9 cellular contexts compared by ENCODE assay signal in the genomic region with DNA sequence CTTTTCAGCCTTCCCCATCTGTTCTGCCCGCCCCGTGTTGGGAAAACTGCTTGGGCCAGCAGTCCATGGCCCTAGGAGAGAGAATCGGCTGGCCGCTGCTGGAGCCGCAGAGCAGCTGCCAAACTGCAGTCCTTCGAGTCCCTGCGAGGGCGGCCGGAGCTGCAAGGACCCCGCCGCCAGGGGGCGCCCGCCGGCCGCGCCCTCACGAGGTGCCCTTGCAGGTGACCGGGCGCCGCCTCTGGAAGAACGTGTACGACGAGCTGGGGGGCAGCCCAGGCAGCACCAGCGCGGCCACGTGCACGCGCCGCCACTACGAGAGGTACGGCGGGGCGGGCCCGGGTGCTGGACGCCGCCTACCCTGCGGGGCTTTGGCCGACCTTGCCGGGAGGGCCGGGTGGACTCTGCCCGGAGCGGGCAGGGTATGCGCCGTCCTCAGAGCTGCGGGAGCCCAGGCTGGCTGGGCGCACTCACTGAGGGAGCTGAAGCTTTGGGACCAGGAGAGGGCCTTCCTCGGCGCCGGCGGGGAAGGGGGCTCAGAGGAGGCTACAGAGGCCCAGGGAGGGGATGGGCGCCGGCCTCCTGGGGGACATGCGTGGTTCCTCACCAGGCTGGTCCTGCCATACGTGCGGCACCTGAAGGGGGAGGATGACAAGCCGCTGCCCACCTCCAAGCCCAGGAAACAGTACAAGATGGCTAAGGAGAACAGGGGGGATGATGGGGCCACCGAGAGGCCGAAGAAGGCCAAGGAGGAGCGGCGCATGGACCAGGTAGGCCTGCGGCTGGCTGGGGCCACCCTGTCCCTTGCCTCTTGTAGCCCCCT. TPM values are rescaled to one million over a fixed set of nuclear protein-coding genes. Genes with fewer than 3 reads are reported as not detected.
DNase-seq lines count a peak whose midpoint lies in the region; ATAC-seq and TF ChIP-seq lines count a peak whose summit lies in the region.
"Had no signal": no experiment of that assay in that cellular context is flagged by ENCODE, and none has a peak within 500 bp of the region (broad histone marks: within the 10 kb centered on the region; RNA-seq: fewer than 3 reads in every experiment).

No MANE protein-coding gene starts in this region.

- TF ChIP-seq CTCF in ascending aorta (IDR thresholded peaks at IDR 0.05) (peak in 2 of 3 experiments; percentile 27 to 46), upper lobe of right lung (IDR thresholded peaks at IDR 0.05) (peak; percentile 61)

- peaks cover 54 to 71% of the 10 kb centered on the region in 2 donors for H3K36me3 ChIP-seq in ascending aorta
- H3K36me3 ChIP-seq in upper lobe of right lung: peaks cover 50% of the 10 kb centered on the region

- H3K27me3 Mint-ChIP-seq in activated T-cell treated with anti-CD3 and anti-CD28 coated beads, Interleukin-2, amount 50 U/mL, for 24 hours: no peaks in the 10 kb centered on the region
- H3K27me3 Mint-ChIP-seq in activated T-cell treated with anti-CD3 and anti-CD28 coated beads, Interleukin-2, amount 50 U/mL, for 72 hours (ENCODE audit: low read depth): no peaks in the 10 kb centered on the region
- H3K27me3 Mint-ChIP-seq: stimulated activated memory B cell treated with anti-CD40 and anti-IgM and Interleukin-4, amounts not matched to agents 10 μg/mL and 1 μg/mL and 100 μg/mL, for 72 hours had no signal

- peaks cover 77% of the 10 kb centered on the region for H3K36me3 Mint-ChIP-seq in activated T-cell treated with anti-CD3 and anti-CD28 coated beads, Interleukin-2, amount 50 U/mL, for 24 hours (ENCODE audit: low read depth)
- H3K36me3 Mint-ChIP-seq in activated T-cell treated with anti-CD3 and anti-CD28 coated beads, Interleukin-2, amount 50 U/mL, for 72 hours (ENCODE audit: insufficient read depth in 2 of 2): peaks cover 13 to 29% of the 10 kb centered on the region in 2 donors

- DNase-seq in activated T-cell treated with anti-CD3 and anti-CD28 coated beads, Interleukin-2, amount 50 U/mL, for 24 hours: no peak
- no peak for DNase-seq in activated T-cell treated with anti-CD3 and anti-CD28 coated beads, Interleukin-2, amount 50 U/mL, for 72 hours
- DNase-seq in ascending aorta (ENCODE audit: low spot score in 2 of 2) (peak in 1 of 2 donors; percentile 67), iPS-NIHi7 (ENCODE audit: extremely low spot score) (peak; percentile 81), upper lobe of right lung (peak; percentile 84), cortex of kidney (lab: John Stamatoyannopoulos, UW) (no peak)

- intact Hi-C loops in ascending aorta (cut with DNase I): no loop called here
- intact Hi-C loops in upper lobe of right lung (cut with DNase I): no loop called here

- ATAC-seq in activated T-cell treated with anti-CD3 and anti-CD28 coated beads, Interleukin-2, amount 50 U/mL, for 72 hours (replicated peaks in 1 of 2): no peak
- ATAC-seq in upper lobe of right lung: peak; percentile 77
- ATAC-seq in HG03520 (IDR thresholded peaks at IDR 0.05; ENCODE audit: unreplicated experiment): no peak
- no peak for ATAC-seq in HG03378 (IDR thresholded peaks at IDR 0.05; ENCODE audit: unreplicated experiment)
- ATAC-seq: stimulated activated memory B cell treated with anti-CD40 and anti-IgM and Interleukin-4, amounts not matched to agents 10 μg/mL and 1 μg/mL and 100 μg/mL, for 72 hours had no signal

- H3K27ac ChIP-seq in ascending aorta: peak overlapping the region; percentile 50 to 59
- no peak overlapping the region for H3K27ac ChIP-seq in upper lobe of right lung

- H3K27ac Mint-ChIP-seq in activated T-cell treated with anti-CD3 and anti-CD28 coated beads, Interleukin-2, amount 50 U/mL, for 24 hours: peak overlapping the region; percentile 69
- H3K27ac Mint-ChIP-seq in activated T-cell treated with anti-CD3 and anti-CD28 coated beads, Interleukin-2, amount 50 U/mL, for 72 hours: no peak overlapping the region
- H3K27ac Mint-ChIP-seq: stimulated activated memory B cell treated with anti-CD40 and anti-IgM and Interleukin-4, amounts not matched to agents 10 μg/mL and 1 μg/mL and 100 μg/mL, for 72 hours had no signal

- no peaks in the 10 kb centered on the region for H3K9me3 Mint-ChIP-seq in activated T-cell treated with anti-CD3 and anti-CD28 coated beads, Interleukin-2, amount 50 U/mL, for 24 hours
- no peaks in the 10 kb centered on the region for H3K9me3 Mint-ChIP-seq in activated T-cell treated with anti-CD3 and anti-CD28 coated beads, Interleukin-2, amount 50 U/mL, for 72 hours
- H3K9me3 Mint-ChIP-seq: stimulated activated memory B cell treated with anti-CD40 and anti-IgM and Interleukin-4, amounts not matched to agents 10 μg/mL and 1 μg/mL and 100 μg/mL, for 72 hours had no signal

- H3K4me1 ChIP-seq in ascending aorta: peaks cover 16 to 32% of the 10 kb centered on the region in 2 donors
- H3K4me1 ChIP-seq in upper lobe of right lung: peaks cover 19% of the 10 kb centered on the region

- H3K4me3 ChIP-seq in ascending aorta: no peak overlapping the region
- H3K4me3 ChIP-seq in upper lobe of right lung: no peak overlapping the region

- peaks cover 57% of the 10 kb centered on the region for H3K4me1 Mint-ChIP-seq in activated T-cell treated with anti-CD3 and anti-CD28 coated beads, Interleukin-2, amount 50 U/mL, for 24 hours (ENCODE audit: low read depth)
- peaks cover 61% of the 10 kb centered on the region for H3K4me1 Mint-ChIP-seq in activated T-cell treated with anti-CD3 and anti-CD28 coated beads, Interleukin-2, amount 50 U/mL, for 72 hours (ENCODE audit: low read depth)

- no peaks in the 10 kb centered on the region for H3K27me3 ChIP-seq in ascending aorta
- H3K27me3 ChIP-seq in upper lobe of right lung: no peaks in the 10 kb centered on the region

- no peak overlapping the region for H3K4me3 Mint-ChIP-seq in activated T-cell treated with anti-CD3 and anti-CD28 coated beads, Interleukin-2, amount 50 U/mL, for 24 hours
- H3K4me3 Mint-ChIP-seq in activated T-cell treated with anti-CD3 and anti-CD28 coated beads, Interleukin-2, amount 50 U/mL, for 72 hours: no peak overlapping the region
- H3K4me3 Mint-ChIP-seq: stimulated activated memory B cell treated with anti-CD40 and anti-IgM and Interleukin-4, amounts not matched to agents 10 μg/mL and 1 μg/mL and 100 μg/mL, for 72 hours had no signal

- no peaks in the 10 kb centered on the region for H3K9me3 ChIP-seq in ascending aorta
- H3K9me3 ChIP-seq in upper lobe of right lung: no peaks in the 10 kb centered on the region

RNA-seq across cellular contexts. Expression of gene ARID5A, which starts 13.6 kb away (rescaled TPM):
- total RNA-seq in activated T-cell treated with anti-CD3 and anti-CD28 coated beads, Interleukin-2, amount 50 U/mL, for 72 hours: 100 to 1,000 TPM; 424 to 433 TPM
- total RNA-seq in ascending aorta (267 TPM), upper lobe of right lung (32.8 TPM)

RNA-seq across cellular contexts. Expression of gene NEURL3, which starts 45.0 kb away (rescaled TPM):
- total RNA-seq in activated T-cell treated with anti-CD3 and anti-CD28 coated beads, Interleukin-2, amount 50 U/mL, for 72 hours: 1 to 10 TPM; 4.4 to 5.3 TPM
- total RNA-seq in ascending aorta (not detected), upper lobe of right lung (0.29 TPM)

Comparison
In these comparisons a context has a peak if more than half of its experiments do, and no peak if none do; other contexts are left out.
1. DNase-seq: peak in iPS-NIHi7 (single experiment) and upper lobe of right lung (single experiment); none in activated T-cell treated with anti-CD3 and anti-CD28 coated beads, Interleukin-2, amount 50 U/mL, for 24 hours (single experiment), activated T-cell treated with anti-CD3 and anti-CD28 coated beads, Interleukin-2, amount 50 U/mL, for 72 hours (0 of 2) and cortex of kidney (single experiment).